In the genomic region with DNA sequence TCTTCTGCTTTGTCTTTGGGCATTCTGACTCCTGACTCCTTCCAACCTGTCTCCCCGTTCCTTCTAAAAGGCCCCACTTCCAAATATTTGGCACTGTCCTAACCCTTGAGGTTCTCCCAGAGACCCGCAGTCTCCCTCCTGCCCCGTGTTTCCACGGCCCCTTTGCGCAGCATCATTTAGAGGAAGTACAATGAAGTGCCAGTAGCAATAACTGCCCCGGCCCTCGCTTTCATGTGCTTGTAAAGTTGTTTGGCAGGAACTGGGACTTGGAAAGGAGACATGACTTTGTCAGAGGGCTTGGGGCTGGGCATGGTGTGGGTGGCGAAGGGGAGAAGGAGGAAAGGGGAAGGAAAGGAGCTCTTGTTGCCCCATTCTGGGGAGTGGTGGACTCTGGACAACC, we compare ENCODE assay signal across 8 cellular contexts. TPM values are rescaled to one million over a fixed set of nuclear protein-coding genes. Genes with fewer than 3 reads are reported as not detected.
DNase-seq lines count a peak whose midpoint lies in the region; ATAC-seq lines count a peak whose summit lies in the region.

No MANE protein-coding gene starts in this region.

- H3K9me3 Mint-ChIP-seq in activated CD4-positive, alpha-beta memory T cell treated with anti-CD3 and anti-CD28 coated beads for 36 hours, result no peaks in the 10 kb centered on the region

- DNase-seq in HT-29 (ENCODE audit: low spot score) (peak; percentile 78), head of caudate nucleus (peak in 28 of 42 donors; percentile 14 to 62 (median 34)), AG20443 (ENCODE audit: low spot score) (no peak), GM19240 (ENCODE audit: insufficient read length, low spot score) (no peak)
- DNase-seq in activated CD4-positive, alpha-beta memory T cell treated with anti-CD3 and anti-CD28 coated beads for 36 hours, result peak; percentile 54
- DNase-seq in stimulated activated naive CD8-positive, alpha-beta T cell treated with anti-CD3 and anti-CD28 coated beads, Interleukin-15, Interleukin-2, amounts not matched to agents 100 U/mL and 50 U/mL, for 24 hours, result peak; percentile 38

- POLR2A ChIA-PET in activated CD4-positive, alpha-beta memory T cell treated with anti-CD3 and anti-CD28 coated beads for 36 hours (lab: Charles Lee), result interaction anchor here (0.9 to 5.1 kb wide), 7 partner anchors 21 to 129 kb away, joined by 3 to 45 read pairs (median 4); no protein-coding TSS in a partner anchor

- peak overlapping the region; percentile 97 for H3K27ac Mint-ChIP-seq in activated CD4-positive, alpha-beta memory T cell treated with anti-CD3 and anti-CD28 coated beads for 36 hours

- CTCF ChIA-PET in activated CD4-positive, alpha-beta memory T cell treated with anti-CD3 and anti-CD28 coated beads for 36 hours (lab: Charles Lee), result interaction anchor here (0.9 to 3.9 kb wide), 15 partner anchors 13 to 216 kb away, joined by 3 to 35 read pairs (median 4); no protein-coding TSS in a partner anchor

- intact Hi-C loops in activated CD4-positive, alpha-beta memory T cell treated with anti-CD3 and anti-CD28 coated beads for 36 hours (cut with micrococcal nuclease), result loop anchor here (5.0 to 10.0 kb wide), 3 partner anchors 201 to 909 kb away; a partner anchor contains a TSS
- intact Hi-C loops in head of caudate nucleus (cut with DNase I), result no loop called here

- peak overlapping the region; percentile 88 for H3K4me3 Mint-ChIP-seq in activated CD4-positive, alpha-beta memory T cell treated with anti-CD3 and anti-CD28 coated beads for 36 hours

- ATAC-seq in stimulated activated naive CD8-positive, alpha-beta T cell treated with anti-CD3 and anti-CD28 coated beads, Interleukin-15, Interleukin-2, amounts not matched to agents 100 U/mL and 50 U/mL, for 24 hours, result no peak
- no peak for ATAC-seq in GM21528 (IDR thresholded peaks at IDR 0.05; ENCODE audit: low FRiP score, unreplicated experiment)
- ATAC-seq in GM18867 (IDR thresholded peaks at IDR 0.05; ENCODE audit: unreplicated experiment), result no peak

- H3K4me1 Mint-ChIP-seq in activated CD4-positive, alpha-beta memory T cell treated with anti-CD3 and anti-CD28 coated beads for 36 hours (ENCODE audit: low read depth), result peaks cover 61% of the 10 kb centered on the region

- no peaks in the 10 kb centered on the region for H3K27me3 Mint-ChIP-seq in activated CD4-positive, alpha-beta memory T cell treated with anti-CD3 and anti-CD28 coated beads for 36 hours

- H3K36me3 Mint-ChIP-seq in activated CD4-positive, alpha-beta memory T cell treated with anti-CD3 and anti-CD28 coated beads for 36 hours, result peaks cover 52% of the 10 kb centered on the region

RNA-seq across cellular contexts. Expression of a gene that starts 2.6 kb away (rescaled TPM):
- total RNA-seq in HT-29 (2014; rRNA removed; shearing (Covaris generic)), result 148 and 159 TPM in 2 replicates
- 100 to 1,000 TPM; 440 to 442 TPM for total RNA-seq in activated CD4-positive, alpha-beta memory T cell treated with anti-CD3 and anti-CD28 coated beads for 36 hours

Comparison
In these comparisons a context has a peak if more than half of its experiments do, and no peak if none do; other contexts are left out.
1. DNase-seq: peak in HT-29 (single experiment), activated CD4-positive, alpha-beta memory T cell treated with anti-CD3 and anti-CD28 coated beads for 36 hours (single experiment), head of caudate nucleus (28 of 42) and stimulated activated naive CD8-positive, alpha-beta T cell treated with anti-CD3 and anti-CD28 coated beads, Interleukin-15, Interleukin-2, amounts not matched to agents 100 U/mL and 50 U/mL, for 24 hours (single experiment); none in AG20443 (single experiment) and GM19240 (single experiment).